10 cellular contexts compared by ENCODE assay signal in genomic region chrX:86002076-86002896, GRCh38. TPM values are rescaled to one million over a fixed set of nuclear protein-coding genes. Genes with fewer than 3 reads are reported as not detected.
A peak's percentile ranks its signal among the peaks of the same experiment; 100 is the strongest.
DNase-seq lines count a peak whose midpoint lies in the region; ATAC-seq and TF ChIP-seq lines count a peak whose summit lies in the region.
"Had no signal": no experiment of that assay in that cellular context is flagged by ENCODE, and none has a peak within 500 bp of the region (broad histone marks: within the 10 kb centered on the region; RNA-seq: fewer than 3 reads in every experiment).

No MANE protein-coding gene starts in this region.

- H3K4me3 ChIP-seq in mesenchymal stem cell (ENCODE audit: insufficient read depth in 1 of 2, low read depth in 1 of 2, low read length in 2 of 2) = no peak overlapping the region

- H3K79me1 ChIP-seq in mesenchymal stem cell (replicated peaks; ENCODE audit: low read length, poor library complexity, severe bottlenecking) = peaks cover 3% of the 10 kb centered on the region

- ATAC-seq in SK-N-SH treated with all-trans-retinoic acid at 6 μM for 48 hours (no peak), GM18520 (IDR thresholded peaks at IDR 0.05; ENCODE audit: unreplicated experiment) (no peak), GM21515 (IDR thresholded peaks at IDR 0.05; ENCODE audit: unreplicated experiment) (no peak)
- ATAC-seq: left ventricle myocardium superior had no signal

- H3K27me3 Mint-ChIP-seq in activated T-helper 2 cell treated with anti-CD3 and anti-CD28 coated beads, Interferon-gamma antibody, Interleukin-2, Interleukin-4, amounts not matched to agents 10 μg/mL and 5 μg/mL and 100 μg/mL, durations not matched to agents 14 hours and 24 hours and 36 hours (ENCODE audit: low read depth) = no peaks in the 10 kb centered on the region
- H3K27me3 Mint-ChIP-seq: stimulated activated naive CD8-positive, alpha-beta T cell treated with anti-CD3 and anti-CD28 coated beads, Interleukin-15, Interleukin-2, amounts not matched to agents 100 ng/mL and 50 ng/mL, for 24 hours had no signal

- intact Hi-C loops in activated T-helper 2 cell treated with anti-CD3 and anti-CD28 coated beads, Interferon-gamma antibody, Interleukin-2, Interleukin-4, amounts not matched to agents 10 μg/mL and 5 μg/mL and 100 μg/mL, durations not matched to agents 14 hours and 24 hours and 36 hours (cut with micrococcal nuclease) = no loop called here

- H3K9me3 ChIP-seq in mesenchymal stem cell (ENCODE audit: control insufficient read depth, low read length) = no peaks in the 10 kb centered on the region

- no peaks in the 10 kb centered on the region for H3K36me3 ChIP-seq in mesenchymal stem cell (ENCODE audit: control insufficient read depth in 1 of 2, insufficient read depth in 2 of 2, low read depth in 1 of 2, low read length in 2 of 2)

- H3K9me3 Mint-ChIP-seq in activated T-helper 2 cell treated with anti-CD3 and anti-CD28 coated beads, Interferon-gamma antibody, Interleukin-2, Interleukin-4, amounts not matched to agents 10 μg/mL and 5 μg/mL and 100 μg/mL, durations not matched to agents 14 hours and 24 hours and 36 hours = no peaks in the 10 kb centered on the region
- H3K9me3 Mint-ChIP-seq: stimulated activated naive CD8-positive, alpha-beta T cell treated with anti-CD3 and anti-CD28 coated beads, Interleukin-15, Interleukin-2, amounts not matched to agents 100 ng/mL and 50 ng/mL, for 24 hours had no signal

- no peak overlapping the region for H4K8ac ChIP-seq in mesenchymal stem cell (ENCODE audit: low read length)

- H3K14ac ChIP-seq in mesenchymal stem cell (ENCODE audit: low read length in 2 of 2) = no peak overlapping the region

- H3K9ac ChIP-seq in mesenchymal stem cell (ENCODE audit: low read length) = no peak overlapping the region

- no peak overlapping the region for H3K4me3 Mint-ChIP-seq in activated T-helper 2 cell treated with anti-CD3 and anti-CD28 coated beads, Interferon-gamma antibody, Interleukin-2, Interleukin-4, amounts not matched to agents 10 μg/mL and 5 μg/mL and 100 μg/mL, durations not matched to agents 14 hours and 24 hours and 36 hours (ENCODE audit: low read depth)
- H3K4me3 Mint-ChIP-seq: stimulated activated naive CD8-positive, alpha-beta T cell treated with anti-CD3 and anti-CD28 coated beads, Interleukin-15, Interleukin-2, amounts not matched to agents 100 ng/mL and 50 ng/mL, for 24 hours had no signal

- no peak overlapping the region for H2BK120ac ChIP-seq in mesenchymal stem cell (ENCODE audit: low read depth, low read length)

- H4K91ac ChIP-seq in mesenchymal stem cell (ENCODE audit: low read length) = no peak overlapping the region

- H3K23ac ChIP-seq in mesenchymal stem cell (ENCODE audit: low read length in 2 of 2) = no peak overlapping the region

- H3K18ac ChIP-seq in mesenchymal stem cell (ENCODE audit: low read depth in 1 of 2, low read length in 2 of 2) = peak overlapping the region in 1 of 2 experiments; percentile 24

- POLR2A ChIA-PET in GM10248 (lab: Yijun Ruan, JAX) = no interaction called here

- DNase-seq in GM10248 (ENCODE audit: extremely low spot score) (peak; percentile 5), HK-2 (ENCODE audit: unreplicated experiment) (peak; percentile 50), mesenchymal stem cell (peak; percentile 72), SKM-1 treated with dmso at 0.1 percent for 144 hours (lab: John Stamatoyannopoulos, UW; ENCODE audit: unreplicated experiment) (no peak)
- DNase-seq in activated T-helper 2 cell treated with anti-CD3 and anti-CD28 coated beads, Interferon-gamma antibody, Interleukin-2, Interleukin-4, amounts not matched to agents 10 μg/mL and 5 μg/mL and 100 μg/mL, durations not matched to agents 14 hours and 24 hours and 36 hours (ENCODE audit: low spot score) = peak; percentile 10
- DNase-seq: left ventricle myocardium superior had no signal

- H3K4me2 ChIP-seq in mesenchymal stem cell (ENCODE audit: low read length, poor library complexity, severe bottlenecking) = no peak overlapping the region

- no peak overlapping the region for H2BK5ac ChIP-seq in mesenchymal stem cell (ENCODE audit: low read depth, low read length, poor library complexity, severe bottlenecking)

- TF ChIP-seq CTCF in GM10248 (IDR thresholded peaks at IDR 0.05; ENCODE audit: control extremely low read depth, extremely low read depth, low read depth, missing control alignments) = no peak

- H3K4ac ChIP-seq in mesenchymal stem cell (ENCODE audit: low read depth in 1 of 2, low read length in 2 of 2) = no peak overlapping the region

- H2AK5ac ChIP-seq in mesenchymal stem cell (ENCODE audit: low read length, severe bottlenecking) = no peak overlapping the region

- H3K36me3 Mint-ChIP-seq in activated T-helper 2 cell treated with anti-CD3 and anti-CD28 coated beads, Interferon-gamma antibody, Interleukin-2, Interleukin-4, amounts not matched to agents 10 μg/mL and 5 μg/mL and 100 μg/mL, durations not matched to agents 14 hours and 24 hours and 36 hours (ENCODE audit: low read depth) = no peaks in the 10 kb centered on the region

- no peak overlapping the region for H3K27ac Mint-ChIP-seq in activated T-helper 2 cell treated with anti-CD3 and anti-CD28 coated beads, Interferon-gamma antibody, Interleukin-2, Interleukin-4, amounts not matched to agents 10 μg/mL and 5 μg/mL and 100 μg/mL, durations not matched to agents 14 hours and 24 hours and 36 hours
- H3K27ac Mint-ChIP-seq: stimulated activated naive CD8-positive, alpha-beta T cell treated with anti-CD3 and anti-CD28 coated beads, Interleukin-15, Interleukin-2, amounts not matched to agents 100 ng/mL and 50 ng/mL, for 24 hours had no signal

- CTCF ChIA-PET in GM10248 (lab: Yijun Ruan, JAX) = no interaction called here

- H3K27ac ChIP-seq in mesenchymal stem cell (ENCODE audit: low read length, poor library complexity, severe bottlenecking) = no peak overlapping the region

- no peaks in the 10 kb centered on the region for H3K27me3 ChIP-seq in mesenchymal stem cell (ENCODE audit: control insufficient read depth in 1 of 2, insufficient read depth in 1 of 2, low read length in 2 of 2)

- H2BK15ac ChIP-seq in mesenchymal stem cell (ENCODE audit: low read depth, poor library complexity, severe bottlenecking) = no peak overlapping the region

- no peak overlapping the region for H2BK12ac ChIP-seq in mesenchymal stem cell (ENCODE audit: low read length in 2 of 2)

- WGBS in mesenchymal stem cell = 50% methylated on average over 7 of the region's 12 CpGs

- H3K4me1 Mint-ChIP-seq in activated T-helper 2 cell treated with anti-CD3 and anti-CD28 coated beads, Interferon-gamma antibody, Interleukin-2, Interleukin-4, amounts not matched to agents 10 μg/mL and 5 μg/mL and 100 μg/mL, durations not matched to agents 14 hours and 24 hours and 36 hours (ENCODE audit: low read depth) = peaks cover 30% of the 10 kb centered on the region

- H3K4me1 ChIP-seq in mesenchymal stem cell (ENCODE audit: control insufficient read depth, insufficient read depth, low read depth, low read length) = peaks cover 2% of the 10 kb centered on the region

- no peak overlapping the region for H2AFZ ChIP-seq in mesenchymal stem cell (ENCODE audit: low read depth, low read length)

TF ChIP-seq in SK-N-SH treated with all-trans-retinoic acid at 6 μM for 48 hours, 23 proteins besides CTCF, POLR2A, EP300 and RAD21 (continues in another document):
- no peak for TF ChIP-seq ZFP30 (CRISPR knock-in tag; IDR thresholded peaks at IDR 0.05)
- TF ChIP-seq TCF4 (CRISPR knock-in tag; IDR thresholded peaks at IDR 0.05; ENCODE audit: borderline replicate concordance) = no peak
- TF ChIP-seq TOX (CRISPR knock-in tag; IDR thresholded peaks at IDR 0.05; ENCODE audit: borderline replicate concordance) = no peak
- TF ChIP-seq, protein P1, sequence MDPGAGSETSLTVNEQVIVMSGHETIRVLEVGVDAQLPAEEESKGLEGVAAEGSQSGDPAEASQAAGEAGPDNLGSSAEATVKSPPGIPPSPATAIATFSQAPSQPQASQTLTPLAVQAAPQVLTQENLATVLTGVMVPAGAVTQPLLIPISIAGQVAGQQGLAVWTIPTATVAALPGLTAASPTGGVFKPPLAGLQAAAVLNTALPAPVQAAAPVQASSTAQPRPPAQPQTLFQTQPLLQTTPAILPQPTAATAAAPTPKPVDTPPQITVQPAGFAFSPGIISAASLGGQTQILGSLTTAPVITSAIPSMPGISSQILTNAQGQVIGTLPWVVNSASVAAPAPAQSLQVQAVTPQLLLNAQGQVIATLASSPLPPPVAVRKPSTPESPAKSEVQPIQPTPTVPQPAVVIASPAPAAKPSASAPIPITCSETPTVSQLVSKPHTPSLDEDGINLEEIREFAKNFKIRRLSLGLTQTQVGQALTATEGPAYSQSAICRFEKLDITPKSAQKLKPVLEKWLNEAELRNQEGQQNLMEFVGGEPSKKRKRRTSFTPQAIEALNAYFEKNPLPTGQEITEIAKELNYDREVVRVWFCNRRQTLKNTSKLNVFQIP (CRISPR knock-in tag; IDR thresholded peaks at IDR 0.05; ENCODE audit: borderline replicate concordance, low read depth) = no peak
- no peak for TF ChIP-seq OSR1 (CRISPR knock-in tag; IDR thresholded peaks at IDR 0.05)
- TF ChIP-seq, protein P2, sequence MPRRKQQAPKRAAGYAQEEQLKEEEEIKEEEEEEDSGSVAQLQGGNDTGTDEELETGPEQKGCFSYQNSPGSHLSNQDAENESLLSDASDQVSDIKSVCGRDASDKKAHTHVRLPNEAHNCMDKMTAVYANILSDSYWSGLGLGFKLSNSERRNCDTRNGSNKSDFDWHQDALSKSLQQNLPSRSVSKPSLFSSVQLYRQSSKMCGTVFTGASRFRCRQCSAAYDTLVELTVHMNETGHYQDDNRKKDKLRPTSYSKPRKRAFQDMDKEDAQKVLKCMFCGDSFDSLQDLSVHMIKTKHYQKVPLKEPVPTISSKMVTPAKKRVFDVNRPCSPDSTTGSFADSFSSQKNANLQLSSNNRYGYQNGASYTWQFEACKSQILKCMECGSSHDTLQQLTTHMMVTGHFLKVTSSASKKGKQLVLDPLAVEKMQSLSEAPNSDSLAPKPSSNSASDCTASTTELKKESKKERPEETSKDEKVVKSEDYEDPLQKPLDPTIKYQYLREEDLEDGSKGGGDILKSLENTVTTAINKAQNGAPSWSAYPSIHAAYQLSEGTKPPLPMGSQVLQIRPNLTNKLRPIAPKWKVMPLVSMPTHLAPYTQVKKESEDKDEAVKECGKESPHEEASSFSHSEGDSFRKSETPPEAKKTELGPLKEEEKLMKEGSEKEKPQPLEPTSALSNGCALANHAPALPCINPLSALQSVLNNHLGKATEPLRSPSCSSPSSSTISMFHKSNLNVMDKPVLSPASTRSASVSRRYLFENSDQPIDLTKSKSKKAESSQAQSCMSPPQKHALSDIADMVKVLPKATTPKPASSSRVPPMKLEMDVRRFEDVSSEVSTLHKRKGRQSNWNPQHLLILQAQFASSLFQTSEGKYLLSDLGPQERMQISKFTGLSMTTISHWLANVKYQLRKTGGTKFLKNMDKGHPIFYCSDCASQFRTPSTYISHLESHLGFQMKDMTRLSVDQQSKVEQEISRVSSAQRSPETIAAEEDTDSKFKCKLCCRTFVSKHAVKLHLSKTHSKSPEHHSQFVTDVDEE (CRISPR knock-in tag; IDR thresholded peaks at IDR 0.05) = no peak
- no peak for TF ChIP-seq ISL1 (CRISPR knock-in tag; IDR thresholded peaks at IDR 0.05)

RNA-seq across cellular contexts. Expression of gene CHM, which starts 45.1 kb away (rescaled TPM):
- 13.1 and 16.3 TPM in 2 replicates for total RNA-seq in activated T-helper 2 cell treated with anti-CD3 and anti-CD28 coated beads, Interferon-gamma antibody, Interleukin-2, Interleukin-4, amounts not matched to agents 10 μg/mL and 5 μg/mL and 100 μg/mL, durations not matched to agents 14 hours and 24 hours and 36 hours
- 14.6 TPM for polyA plus RNA-seq in mesenchymal stem cell (2013, experiment 1 of 2)
- 16.3 TPM for polyA plus RNA-seq in mesenchymal stem cell (2013, experiment 2 of 2)
